17 cellular contexts compared by ENCODE assay signal in the genomic region with DNA sequence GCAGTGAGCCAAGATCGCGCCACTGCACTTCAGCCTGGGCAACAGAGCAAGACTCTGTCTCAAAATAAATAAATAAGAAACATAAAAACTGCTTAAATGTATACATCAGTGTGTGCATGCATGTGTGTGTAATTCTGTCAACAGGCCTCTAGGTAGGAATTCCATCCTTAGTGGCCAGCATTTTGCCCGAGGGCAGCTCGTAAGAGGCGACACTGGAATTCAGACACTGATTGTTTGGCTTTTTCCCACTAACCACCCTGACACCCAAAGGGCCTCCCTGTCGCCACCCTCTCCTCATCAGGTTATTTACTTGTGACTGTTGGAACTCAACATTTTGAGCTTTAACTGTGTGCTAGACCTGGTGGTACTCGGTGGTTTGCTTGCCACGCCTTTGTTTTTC.
DNase-seq lines count a peak whose midpoint lies in the region; ATAC-seq lines count a peak whose summit lies in the region.
"Had no signal": no experiment of that assay in that cellular context is flagged by ENCODE, and none has a peak within 500 bp of the region (broad histone marks: within the 10 kb centered on the region; RNA-seq: fewer than 3 reads in every experiment).

No MANE protein-coding gene starts in this region.

- H4K8ac ChIP-seq in trophoblast cell (ENCODE audit: low read depth, low read length): no peak overlapping the region

- DNase-seq in CD4-positive, CD25-positive, alpha-beta regulatory T cell: no peak
- DNase-seq in ELR (ENCODE audit: low read depth): peak; percentile 4
- peak; percentile 11 for DNase-seq in RPMI7951 (ENCODE audit: low read depth)
- DNase-seq in trophoblast cell: peak; percentile 76 to 89
- no peak for DNase-seq in NCI-H510A (lab: John Stamatoyannopoulos, UW)
- DNase-seq: 8988T; AML-193; CD4-positive, alpha-beta memory T cell; DMS153; DMS79 treated with DMSO at 0.1 percent for 48 hours; Karpas-422 had no signal

- H3K9ac ChIP-seq in trophoblast cell (ENCODE audit: low read length): no peak overlapping the region
- H3K9ac ChIP-seq: BLaER1 had no signal

- H3K36me3 Mint-ChIP-seq in CD4-positive, CD25-positive, alpha-beta regulatory T cell: peaks cover 24% of the 10 kb centered on the region

- H3K27ac Mint-ChIP-seq in CD4-positive, CD25-positive, alpha-beta regulatory T cell: peak overlapping the region in 2 of 3 donors; percentile 5 to 42
- H3K27ac Mint-ChIP-seq: CD4-positive, alpha-beta memory T cell had no signal

- no peak overlapping the region for H3K23ac ChIP-seq in trophoblast cell (ENCODE audit: low read length)

- no peak overlapping the region for H2AK5ac ChIP-seq in trophoblast cell (ENCODE audit: low read length)

- no peaks in the 10 kb centered on the region for H3K9me3 Mint-ChIP-seq in CD4-positive, CD25-positive, alpha-beta regulatory T cell
- H3K9me3 Mint-ChIP-seq: CD4-positive, alpha-beta memory T cell had no signal

- no peak overlapping the region for H3K18ac ChIP-seq in trophoblast cell (ENCODE audit: low read length)

- H3K4me3 Mint-ChIP-seq in CD4-positive, CD25-positive, alpha-beta regulatory T cell: no peak overlapping the region
- H3K4me3 Mint-ChIP-seq: CD4-positive, alpha-beta memory T cell had no signal

- H2AFZ ChIP-seq in trophoblast cell (ENCODE audit: insufficient read depth, low read length, poor library complexity): no peak overlapping the region

- H4K91ac ChIP-seq in trophoblast cell (ENCODE audit: low read depth, low read length): no peak overlapping the region

- H3K9me3 ChIP-seq in CD4-positive, CD25-positive, alpha-beta regulatory T cell (ENCODE audit: control insufficient read depth in 2 of 2, low read length in 2 of 2): no peaks in the 10 kb centered on the region
- H3K9me3 ChIP-seq in trophoblast cell (ENCODE audit: insufficient read depth, low read depth, low read length): no peaks in the 10 kb centered on the region
- H3K9me3 ChIP-seq: BLaER1 had no signal

- no peak for ATAC-seq in CD4-positive, CD25-positive, alpha-beta regulatory T cell (ENCODE audit: low read depth in 2 of 2)
- ATAC-seq in HG02759 (IDR thresholded peaks at IDR 0.05; ENCODE audit: unreplicated experiment) (no peak), GM19467 (IDR thresholded peaks at IDR 0.05; ENCODE audit: unreplicated experiment) (no peak)
- ATAC-seq: GM12878, HCT116, K562 had no signal

- H3K36me3 ChIP-seq in CD4-positive, CD25-positive, alpha-beta regulatory T cell (ENCODE audit: control insufficient read depth, insufficient read depth, low read length): peaks cover 30% of the 10 kb centered on the region
- peaks cover 6 to 7% of the 10 kb centered on the region in 2 experiments for H3K36me3 ChIP-seq in trophoblast cell (ENCODE audit: control insufficient read depth in 1 of 2, insufficient read depth in 2 of 2, low read length in 2 of 2)

- no peak overlapping the region for H3K4me3 ChIP-seq in CD4-positive, CD25-positive, alpha-beta regulatory T cell (ENCODE audit: low read depth, low read length)
- no peak overlapping the region for H3K4me3 ChIP-seq in trophoblast cell (ENCODE audit: low read depth, low read length)
- H3K4me3 ChIP-seq: BLaER1, GM12878, K562 had no signal

- H2BK120ac ChIP-seq in trophoblast cell (ENCODE audit: insufficient read depth, low read length, poor library complexity): no peak overlapping the region

- no peak overlapping the region for H2BK12ac ChIP-seq in trophoblast cell (ENCODE audit: low read length)

- WGBS in trophoblast cell (ENCODE audit: extremely low coverage, insufficient coverage, insufficient read length): no CpG with 5 or more reads among the region's 8 CpGs

- no peak overlapping the region for H3K4me2 ChIP-seq in trophoblast cell (ENCODE audit: low read length)
- H3K4me2 ChIP-seq: BLaER1 had no signal

- H3K4ac ChIP-seq in trophoblast cell (ENCODE audit: low read depth, low read length): no peak overlapping the region

- H3K27ac ChIP-seq in CD4-positive, CD25-positive, alpha-beta regulatory T cell (ENCODE audit: insufficient read depth, low read length, poor library complexity, severe bottlenecking): no peak overlapping the region
- H3K27ac ChIP-seq in trophoblast cell (ENCODE audit: low read depth, low read length): no peak overlapping the region
- H3K27ac ChIP-seq: BLaER1 had no signal

- no peaks in the 10 kb centered on the region for H3K79me1 ChIP-seq in trophoblast cell (ENCODE audit: low read length)

- H3K4me1 ChIP-seq in CD4-positive, CD25-positive, alpha-beta regulatory T cell (ENCODE audit: control insufficient read depth, insufficient read depth, low read length, poor library complexity, severe bottlenecking): no peaks in the 10 kb centered on the region
- peaks cover 2% of the 10 kb centered on the region in 2 experiments for H3K4me1 ChIP-seq in trophoblast cell (ENCODE audit: control insufficient read depth in 1 of 2, insufficient read depth in 2 of 2, low read length in 2 of 2)
- H3K4me1 ChIP-seq: BLaER1 had no signal

- no peaks in the 10 kb centered on the region for H3K27me3 ChIP-seq in CD4-positive, CD25-positive, alpha-beta regulatory T cell (ENCODE audit: control insufficient read depth, insufficient read depth, low read length)
- no peaks in the 10 kb centered on the region for H3K27me3 ChIP-seq in trophoblast cell (ENCODE audit: insufficient read depth, low read length)
- H3K27me3 ChIP-seq: BLaER1 had no signal

- H2BK5ac ChIP-seq in trophoblast cell (ENCODE audit: low read depth, low read length, poor library complexity): no peak overlapping the region

- peaks cover 0 to 4% (median 0%) of the 10 kb centered on the region in 4 donors for H3K4me1 Mint-ChIP-seq in CD4-positive, CD25-positive, alpha-beta regulatory T cell
- H3K4me1 Mint-ChIP-seq: CD4-positive, alpha-beta memory T cell had no signal

- H3K79me2 ChIP-seq in trophoblast cell (ENCODE audit: control insufficient read depth, insufficient read depth, low read length, poor library complexity): no peaks in the 10 kb centered on the region

- H3K27me3 Mint-ChIP-seq in CD4-positive, CD25-positive, alpha-beta regulatory T cell: no peaks in the 10 kb centered on the region
- H3K27me3 Mint-ChIP-seq: CD4-positive, alpha-beta memory T cell had no signal

- no peak overlapping the region for H3K14ac ChIP-seq in trophoblast cell (ENCODE audit: low read length)

- H4K12ac ChIP-seq in trophoblast cell (ENCODE audit: low read depth, low read length): no peak overlapping the region

Comparison
In these comparisons a context has a peak if more than half of its experiments do, and no peak if none do; other contexts are left out.
1. DNase-seq: peak in ELR (single experiment), RPMI7951 (single experiment) and trophoblast cell (2 of 2); none in CD4-positive, CD25-positive, alpha-beta regulatory T cell (0 of 3) and NCI-H510A (single experiment).